In the genomic region with DNA sequence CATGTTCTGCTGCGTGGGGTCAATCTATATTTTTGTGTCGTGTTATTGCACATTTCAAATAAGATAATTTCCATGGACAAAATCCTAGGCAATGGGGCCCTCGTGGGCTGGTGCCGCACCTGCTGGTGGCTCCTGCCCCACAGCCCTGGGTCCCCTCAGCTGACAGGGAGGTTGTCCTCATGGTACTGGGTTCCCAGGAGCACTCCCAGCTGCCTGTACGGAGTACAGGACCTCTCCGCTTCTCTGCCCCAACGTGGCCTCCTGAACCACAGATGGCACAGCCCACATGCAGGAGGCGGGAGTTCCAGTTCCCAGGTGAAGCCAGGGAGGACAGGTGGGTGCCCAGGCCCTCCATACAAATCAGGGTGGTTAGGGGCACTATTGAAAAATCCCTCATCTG, we compare ENCODE assay signal across 1 cellular context.
TF ChIP-seq lines count a peak whose summit lies in the region.

No MANE protein-coding gene starts in this region.

TF ChIP-seq in neural cell, 6 proteins besides CTCF, POLR2A, EP300 and RAD21 (continued from another document):
- TF ChIP-seq, protein P1, sequence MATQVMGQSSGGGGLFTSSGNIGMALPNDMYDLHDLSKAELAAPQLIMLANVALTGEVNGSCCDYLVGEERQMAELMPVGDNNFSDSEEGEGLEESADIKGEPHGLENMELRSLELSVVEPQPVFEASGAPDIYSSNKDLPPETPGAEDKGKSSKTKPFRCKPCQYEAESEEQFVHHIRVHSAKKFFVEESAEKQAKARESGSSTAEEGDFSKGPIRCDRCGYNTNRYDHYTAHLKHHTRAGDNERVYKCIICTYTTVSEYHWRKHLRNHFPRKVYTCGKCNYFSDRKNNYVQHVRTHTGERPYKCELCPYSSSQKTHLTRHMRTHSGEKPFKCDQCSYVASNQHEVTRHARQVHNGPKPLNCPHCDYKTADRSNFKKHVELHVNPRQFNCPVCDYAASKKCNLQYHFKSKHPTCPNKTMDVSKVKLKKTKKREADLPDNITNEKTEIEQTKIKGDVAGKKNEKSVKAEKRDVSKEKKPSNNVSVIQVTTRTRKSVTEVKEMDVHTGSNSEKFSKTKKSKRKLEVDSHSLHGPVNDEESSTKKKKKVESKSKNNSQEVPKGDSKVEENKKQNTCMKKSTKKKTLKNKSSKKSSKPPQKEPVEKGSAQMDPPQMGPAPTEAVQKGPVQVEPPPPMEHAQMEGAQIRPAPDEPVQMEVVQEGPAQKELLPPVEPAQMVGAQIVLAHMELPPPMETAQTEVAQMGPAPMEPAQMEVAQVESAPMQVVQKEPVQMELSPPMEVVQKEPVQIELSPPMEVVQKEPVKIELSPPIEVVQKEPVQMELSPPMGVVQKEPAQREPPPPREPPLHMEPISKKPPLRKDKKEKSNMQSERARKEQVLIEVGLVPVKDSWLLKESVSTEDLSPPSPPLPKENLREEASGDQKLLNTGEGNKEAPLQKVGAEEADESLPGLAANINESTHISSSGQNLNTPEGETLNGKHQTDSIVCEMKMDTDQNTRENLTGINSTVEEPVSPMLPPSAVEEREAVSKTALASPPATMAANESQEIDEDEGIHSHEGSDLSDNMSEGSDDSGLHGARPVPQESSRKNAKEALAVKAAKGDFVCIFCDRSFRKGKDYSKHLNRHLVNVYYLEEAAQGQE (IDR thresholded peaks at IDR 0.05; ENCODE audit: borderline replicate concordance): no peak
- TF ChIP-seq MXI1 (conservative IDR thresholded peaks at IDR 0.05; ENCODE audit: poor library complexity, severe bottlenecking) (no peak), TAF1 (IDR thresholded peaks at IDR 0.05; ENCODE audit: low read depth) (no peak), POLR2AphosphoS5 (IDR thresholded peaks at IDR 0.05) (no peak)
TF ChIP-seq in neural cell: peak in this region for 0.
